Comparison of ENCODE assay signal across 12 cellular contexts in the genomic region with DNA sequence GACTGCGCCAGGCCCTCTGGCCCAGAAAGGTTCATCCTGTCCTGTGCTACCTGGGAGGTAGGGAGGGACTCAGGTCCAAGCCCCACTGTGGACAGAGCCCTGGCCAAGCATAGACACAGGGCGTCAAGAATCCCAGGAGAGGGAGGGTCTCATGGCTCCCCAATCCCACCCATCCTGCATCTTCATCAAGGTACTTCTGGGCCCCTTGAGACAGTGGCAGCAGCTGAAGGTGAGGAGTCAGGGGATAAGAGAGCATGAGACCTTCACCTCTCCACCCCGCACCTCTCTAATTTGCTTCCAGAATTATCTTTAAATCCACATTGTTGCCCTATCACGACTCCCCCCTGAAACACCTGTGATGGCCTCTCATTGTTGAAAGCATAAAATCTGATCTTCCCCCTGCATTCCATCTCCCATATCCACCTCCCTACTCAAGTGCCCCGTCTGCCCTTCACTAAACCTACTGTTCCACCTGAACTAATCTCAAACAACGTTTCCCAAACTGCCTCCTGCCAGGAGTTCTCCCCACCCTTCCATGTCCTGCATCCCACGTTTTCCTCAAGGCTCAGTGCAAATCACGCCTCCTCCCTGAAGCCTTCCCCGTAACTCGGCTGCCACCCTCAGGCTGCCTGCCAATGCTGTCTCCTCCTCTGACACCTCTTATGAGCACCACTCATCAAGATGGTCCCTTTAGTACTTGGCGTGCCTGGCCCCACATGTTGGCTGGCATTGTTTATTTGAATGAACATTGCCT. TPM values are rescaled to one million over a fixed set of nuclear protein-coding genes. Genes with fewer than 3 reads are reported as not detected.
DNase-seq lines count a peak whose midpoint lies in the region; ATAC-seq and TF ChIP-seq lines count a peak whose summit lies in the region.
"Had no signal": no experiment of that assay in that cellular context is flagged by ENCODE, and none has a peak within 500 bp of the region (broad histone marks: within the 10 kb centered on the region; RNA-seq: fewer than 3 reads in every experiment).

No MANE protein-coding gene starts in this region.

- ATAC-seq in GM18520 (IDR thresholded peaks at IDR 0.05; ENCODE audit: unreplicated experiment) (no peak), HG03469 (IDR thresholded peaks at IDR 0.05; ENCODE audit: unreplicated experiment) (no peak)
- ATAC-seq: activated CD8-positive, alpha-beta T cell treated with anti-CD3 and anti-CD28 coated beads for 36 hours had no signal

- intact Hi-C loops in activated T-helper 1 cell treated with anti-CD3 and anti-CD28 coated beads, Interleukin-12 subunit alpha, Interleukin-12 subunit beta, Interleukin-2, Interleukin-4 antibody, amounts not matched to agents 30 ng/mL and 10 ng/mL and 1 ng/mL, durations not matched to agents 14 hours and 24 hours and 36 hours (cut with micrococcal nuclease): no loop called here

- H3K4me3 Mint-ChIP-seq in HFFc6: peak overlapping the region; percentile 42
- H3K4me3 Mint-ChIP-seq in activated T-helper 1 cell treated with anti-CD3 and anti-CD28 coated beads, Interleukin-12 subunit alpha, Interleukin-12 subunit beta, Interleukin-2, Interleukin-4 antibody, amounts not matched to agents 30 ng/mL and 10 ng/mL and 1 ng/mL, durations not matched to agents 14 hours and 24 hours and 36 hours: no peak overlapping the region
- H3K4me3 Mint-ChIP-seq: activated CD8-positive, alpha-beta T cell treated with anti-CD3 and anti-CD28 coated beads for 36 hours; CD4-positive, alpha-beta T cell had no signal

- no peaks in the 10 kb centered on the region for H3K36me3 Mint-ChIP-seq in HFFc6 (ENCODE audit: low read depth)
- H3K36me3 Mint-ChIP-seq in activated T-helper 1 cell treated with anti-CD3 and anti-CD28 coated beads, Interleukin-12 subunit alpha, Interleukin-12 subunit beta, Interleukin-2, Interleukin-4 antibody, amounts not matched to agents 30 ng/mL and 10 ng/mL and 1 ng/mL, durations not matched to agents 14 hours and 24 hours and 36 hours (ENCODE audit: low read depth): no peaks in the 10 kb centered on the region

- DNase-seq in HFFc6 (peak; percentile 68), SJSA1 (ENCODE audit: low read depth in 1 of 2, low spot score in 2 of 2) (peak in 1 of 2 experiments; percentile 76), inferior parietal cortex (ENCODE audit: extremely low spot score) (peak; percentile 9)
- DNase-seq in activated T-helper 1 cell treated with anti-CD3 and anti-CD28 coated beads, Interleukin-12 subunit alpha, Interleukin-12 subunit beta, Interleukin-2, Interleukin-4 antibody, amounts not matched to agents 30 ng/mL and 10 ng/mL and 1 ng/mL, durations not matched to agents 14 hours and 24 hours and 36 hours (ENCODE audit: low spot score): no peak
- no peak for DNase-seq in activated CD8-positive, alpha-beta memory T cell treated with anti-CD3 and anti-CD28 coated beads for 24 hours
- DNase-seq: activated CD8-positive, alpha-beta T cell treated with anti-CD3 and anti-CD28 coated beads for 36 hours; CD4-positive, alpha-beta T cell had no signal

- H3K4me1 Mint-ChIP-seq in HFFc6 (ENCODE audit: low read depth): peaks cover 87% of the 10 kb centered on the region
- no peaks in the 10 kb centered on the region for H3K4me1 Mint-ChIP-seq in activated T-helper 1 cell treated with anti-CD3 and anti-CD28 coated beads, Interleukin-12 subunit alpha, Interleukin-12 subunit beta, Interleukin-2, Interleukin-4 antibody, amounts not matched to agents 30 ng/mL and 10 ng/mL and 1 ng/mL, durations not matched to agents 14 hours and 24 hours and 36 hours (ENCODE audit: low read depth)

- no peaks in the 10 kb centered on the region for H3K27me3 ChIP-seq in SJSA1 (replicated peaks)

- no peaks in the 10 kb centered on the region for H3K36me3 ChIP-seq in SJSA1

- peak; percentile 31; the same call in 1 of the 2 replicates for TF ChIP-seq CTCF in 22Rv1 (IDR thresholded peaks at IDR 0.05)
- TF ChIP-seq CTCF in HFFc6 (IDR thresholded peaks at IDR 0.05): peak; percentile 57; the same call in 1 of the 2 replicates

- no peaks in the 10 kb centered on the region for H3K9me3 ChIP-seq in SJSA1 (replicated peaks)

- H3K27ac ChIP-seq in 22Rv1 (no peak overlapping the region), SJSA1 (peak overlapping the region; percentile 72)

- no peaks in the 10 kb centered on the region for H3K9me3 Mint-ChIP-seq in HFFc6
- H3K9me3 Mint-ChIP-seq in activated T-helper 1 cell treated with anti-CD3 and anti-CD28 coated beads, Interleukin-12 subunit alpha, Interleukin-12 subunit beta, Interleukin-2, Interleukin-4 antibody, amounts not matched to agents 30 ng/mL and 10 ng/mL and 1 ng/mL, durations not matched to agents 14 hours and 24 hours and 36 hours: no peaks in the 10 kb centered on the region
- H3K9me3 Mint-ChIP-seq: activated CD8-positive, alpha-beta T cell treated with anti-CD3 and anti-CD28 coated beads for 36 hours; CD4-positive, alpha-beta T cell had no signal

- H3K27ac Mint-ChIP-seq in HFFc6: peak overlapping the region; percentile 84
- H3K27ac Mint-ChIP-seq in activated T-helper 1 cell treated with anti-CD3 and anti-CD28 coated beads, Interleukin-12 subunit alpha, Interleukin-12 subunit beta, Interleukin-2, Interleukin-4 antibody, amounts not matched to agents 30 ng/mL and 10 ng/mL and 1 ng/mL, durations not matched to agents 14 hours and 24 hours and 36 hours: no peak overlapping the region
- H3K27ac Mint-ChIP-seq: activated CD8-positive, alpha-beta T cell treated with anti-CD3 and anti-CD28 coated beads for 36 hours; CD4-positive, alpha-beta T cell had no signal

- H3K4me3 ChIP-seq in SJSA1: no peak overlapping the region
- H3K4me3 ChIP-seq: coronary artery, lung had no signal

- peaks cover 1% of the 10 kb centered on the region; the same call in 1 of the 2 replicates for H3K27me3 Mint-ChIP-seq in HFFc6 (ENCODE audit: insufficient read depth)
- peaks cover 37% of the 10 kb centered on the region for H3K27me3 Mint-ChIP-seq in activated T-helper 1 cell treated with anti-CD3 and anti-CD28 coated beads, Interleukin-12 subunit alpha, Interleukin-12 subunit beta, Interleukin-2, Interleukin-4 antibody, amounts not matched to agents 30 ng/mL and 10 ng/mL and 1 ng/mL, durations not matched to agents 14 hours and 24 hours and 36 hours (ENCODE audit: insufficient read depth)

- peaks cover 61% of the 10 kb centered on the region for H3K4me1 ChIP-seq in SJSA1 (replicated peaks)

RNA-seq across cellular contexts. Expression of a gene that starts 27.1 kb away (rescaled TPM):
- total RNA-seq in HFFc6 (2021; fragmentation: NEBNext Ultra II Directional; extraction: Animal tissue kit (Norgen Biotek cat#: 25700)): 100 to 1,000 TPM; 556 to 745 (median 582) TPM
- 63.9 and 81.8 TPM in 2 replicates for total RNA-seq in SJSA1 (2014; rRNA removed; shearing (Covaris generic))
- total RNA-seq in activated T-helper 1 cell treated with anti-CD3 and anti-CD28 coated beads, Interleukin-12 subunit alpha, Interleukin-12 subunit beta, Interleukin-2, Interleukin-4 antibody, amounts not matched to agents 30 ng/mL and 10 ng/mL and 1 ng/mL, durations not matched to agents 14 hours and 24 hours and 36 hours: 3.2 and 3.9 TPM in 2 replicates

RNA-seq across cellular contexts. Expression of a gene that starts 30.3 kb away (rescaled TPM):
- 100 to 1,000 TPM; 376 to 437 (median 392) TPM for total RNA-seq in HFFc6 (2021; fragmentation: NEBNext Ultra II Directional; extraction: Animal tissue kit (Norgen Biotek cat#: 25700))
- total RNA-seq in SJSA1 (2014; rRNA removed; shearing (Covaris generic)): 263 and 304 TPM in 2 replicates
- 463 and 473 TPM in 2 replicates for total RNA-seq in activated T-helper 1 cell treated with anti-CD3 and anti-CD28 coated beads, Interleukin-12 subunit alpha, Interleukin-12 subunit beta, Interleukin-2, Interleukin-4 antibody, amounts not matched to agents 30 ng/mL and 10 ng/mL and 1 ng/mL, durations not matched to agents 14 hours and 24 hours and 36 hours

Comparison
In these comparisons a context has a peak if more than half of its experiments do, and no peak if none do; other contexts are left out.
1. DNase-seq: peak in HFFc6 (single experiment) and inferior parietal cortex (single experiment); none in activated T-helper 1 cell treated with anti-CD3 and anti-CD28 coated beads, Interleukin-12 subunit alpha, Interleukin-12 subunit beta, Interleukin-2, Interleukin-4 antibody, amounts not matched to agents 30 ng/mL and 10 ng/mL and 1 ng/mL, durations not matched to agents 14 hours and 24 hours and 36 hours (single experiment) and activated CD8-positive, alpha-beta memory T cell treated with anti-CD3 and anti-CD28 coated beads for 24 hours (single experiment).
2. RNA of a gene that starts 27.1 kb away (total RNA-seq): 556 to 745 TPM in HFFc6 and 63.9 to 81.8 TPM in SJSA1; 3.2 to 3.9 TPM in activated T-helper 1 cell treated with anti-CD3 and anti-CD28 coated beads, Interleukin-12 subunit alpha, Interleukin-12 subunit beta, Interleukin-2, Interleukin-4 antibody, amounts not matched to agents 30 ng/mL and 10 ng/mL and 1 ng/mL, durations not matched to agents 14 hours and 24 hours and 36 hours; every median in the first group is over 10 times any median in the second.